In genomic region chr15:70152070-70152480, GRCh38 we compare ENCODE assay signal across 9 cellular contexts. TPM values are rescaled to one million over a fixed set of nuclear protein-coding genes. Genes with fewer than 3 reads are reported as not detected.
DNase-seq lines count a peak whose midpoint lies in the region; ATAC-seq and TF ChIP-seq lines count a peak whose summit lies in the region.
"Had no signal": no experiment of that assay in that cellular context is flagged by ENCODE, and none has a peak within 500 bp of the region (broad histone marks: within the 10 kb centered on the region; RNA-seq: fewer than 3 reads in every experiment).

No MANE protein-coding gene starts in this region.

- no peak overlapping the region for H3K27ac ChIP-seq in naive thymus-derived CD4-positive, alpha-beta T cell (ENCODE audit: low read depth, low read length)
- H3K27ac ChIP-seq in colonic mucosa: no peak overlapping the region

- peaks cover 0 to 27% (median 6%) of the 10 kb centered on the region in 5 donors for H3K27me3 Mint-ChIP-seq in naive thymus-derived CD4-positive, alpha-beta T cell
- no peaks in the 10 kb centered on the region for H3K27me3 Mint-ChIP-seq in Caco-2 (ENCODE audit: insufficient read depth, unreplicated experiment)

- TF ChIP-seq CTCF in Caco-2 (IDR thresholded peaks at IDR 0.05; ENCODE audit: insufficient read depth in 1 of 2, low read depth in 1 of 2, low read length in 1 of 2, severe bottlenecking in 1 of 2, unreplicated experiment in 1 of 2) (no peak), colonic mucosa (IDR thresholded peaks at IDR 0.05) (no peak)

- no peaks in the 10 kb centered on the region for H3K36me3 ChIP-seq in naive thymus-derived CD4-positive, alpha-beta T cell (ENCODE audit: control insufficient read depth in 2 of 3, insufficient read depth in 3 of 3, low read length in 3 of 3)
- H3K36me3 ChIP-seq in Caco-2 (ENCODE audit: control insufficient read depth, insufficient read depth, low read length) (no peaks in the 10 kb centered on the region), colonic mucosa (no peaks in the 10 kb centered on the region)

- CTCF ChIA-PET in naive thymus-derived CD4-positive, alpha-beta T cell (lab: Charles Lee): no interaction called here
- CTCF ChIA-PET in Caco-2 (lab: Charles Lee): interaction anchor here (0.7 kb wide), 2 partner anchors 12 to 295 kb away, joined by 3 to 7 read pairs; no protein-coding TSS in a partner anchor

- peak overlapping the region in 1 of 9 donors; percentile 46 for H3K27ac Mint-ChIP-seq in naive thymus-derived CD4-positive, alpha-beta T cell
- no peak overlapping the region for H3K27ac Mint-ChIP-seq in Caco-2 (ENCODE audit: unreplicated experiment)

- DNase-seq in G401 (ENCODE audit: low spot score) (peak; percentile 66), NCI-H1092 treated with DMSO at 0.1 percent for 48 hours (lab: John Stamatoyannopoulos, UW) (peak; percentile 78), amniotic epithelial cell (ENCODE audit: low read depth) (peak; percentile 66), Caco-2 (no peak), mesenteric fat pad (ENCODE audit: low spot score) (no peak), colonic mucosa (no peak)
- no peak for DNase-seq in naive thymus-derived CD4-positive, alpha-beta T cell

- H3K9me3 Mint-ChIP-seq in naive thymus-derived CD4-positive, alpha-beta T cell: no peaks in the 10 kb centered on the region
- no peaks in the 10 kb centered on the region for H3K9me3 Mint-ChIP-seq in Caco-2 (ENCODE audit: unreplicated experiment)

- H3K9me3 ChIP-seq in naive thymus-derived CD4-positive, alpha-beta T cell (ENCODE audit: control insufficient read depth in 2 of 3, low read length in 3 of 3): no peaks in the 10 kb centered on the region
- no peaks in the 10 kb centered on the region for H3K9me3 ChIP-seq in Caco-2
- H3K9me3 ChIP-seq in colonic mucosa: no peaks in the 10 kb centered on the region

- H3K36me3 Mint-ChIP-seq in naive thymus-derived CD4-positive, alpha-beta T cell: no peaks in the 10 kb centered on the region
- no peaks in the 10 kb centered on the region for H3K36me3 Mint-ChIP-seq in Caco-2 (ENCODE audit: insufficient read depth, unreplicated experiment)

- no peaks in the 10 kb centered on the region for H3K27me3 ChIP-seq in naive thymus-derived CD4-positive, alpha-beta T cell (ENCODE audit: control insufficient read depth in 2 of 2, insufficient read depth in 2 of 2, low read length in 2 of 2)
- H3K27me3 ChIP-seq in Caco-2 (replicated peaks; ENCODE audit: control insufficient read depth, insufficient read depth, low read length) (no peaks in the 10 kb centered on the region), colonic mucosa (no peaks in the 10 kb centered on the region)

- intact Hi-C loops in naive thymus-derived CD4-positive, alpha-beta T cell (cut with micrococcal nuclease): loop anchor here in 1 of 2 donors (5.0 kb wide), 1 partner anchor 560 kb away; no protein-coding TSS in a partner anchor
- intact Hi-C loops in Caco-2 (cut with micrococcal nuclease; ENCODE audit: unreplicated experiment): no loop called here
- intact Hi-C loops in colonic mucosa (cut with DNase I): no loop called here

- no peak overlapping the region for H3K4me3 ChIP-seq in naive thymus-derived CD4-positive, alpha-beta T cell (ENCODE audit: low read length)
- H3K4me3 ChIP-seq in Caco-2 (ENCODE audit: low read depth, low read length) (no peak overlapping the region), colonic mucosa (no peak overlapping the region)
- H3K4me3 ChIP-seq: lung had no signal

- peak; percentile 63 for ATAC-seq in naive thymus-derived CD4-positive, alpha-beta T cell
- ATAC-seq in GM18858 (IDR thresholded peaks at IDR 0.05; ENCODE audit: unreplicated experiment): no peak

- no peak overlapping the region for H3K4me3 Mint-ChIP-seq in naive thymus-derived CD4-positive, alpha-beta T cell
- no peak overlapping the region for H3K4me3 Mint-ChIP-seq in Caco-2 (ENCODE audit: unreplicated experiment)

- H3K4me1 Mint-ChIP-seq in naive thymus-derived CD4-positive, alpha-beta T cell: peaks cover 0 to 3% (median 0%) of the 10 kb centered on the region in 7 donors
- peaks cover 31% of the 10 kb centered on the region for H3K4me1 Mint-ChIP-seq in Caco-2 (ENCODE audit: low read depth, unreplicated experiment)

- BruUV-seq in Caco-2 (replicated peaks; lab: Mats Ljungman, UMichigan): no TSS peak

- in situ Hi-C loops in G401 (cut with HindIII; ENCODE audit: low sequenced_read_pairs): no loop called here

- H3K9ac ChIP-seq in colonic mucosa (ENCODE audit: low read depth in 2 of 2, low read length in 2 of 2): no peak overlapping the region

- H3K4me1 ChIP-seq in naive thymus-derived CD4-positive, alpha-beta T cell (ENCODE audit: control insufficient read depth in 2 of 2, insufficient read depth in 2 of 2, low read length in 2 of 2): no peaks in the 10 kb centered on the region
- H3K4me1 ChIP-seq in Caco-2: peaks cover 19% of the 10 kb centered on the region
- no peaks in the 10 kb centered on the region for H3K4me1 ChIP-seq in colonic mucosa

- POLR2A ChIA-PET in naive thymus-derived CD4-positive, alpha-beta T cell (lab: Charles Lee): interaction anchor here (1.1 kb wide), 1 partner anchor 54 kb away, joined by 3 read pairs; the partner anchor contains the start of gene TLE3
- POLR2A ChIA-PET in Caco-2 (lab: Charles Lee): no interaction called here

RNA-seq across cellular contexts. Expression of gene TLE3, which starts 54.4 kb away (rescaled TPM):
- 34.6 and 36.0 TPM in 2 replicates for total RNA-seq in G401 (2014; rRNA removed; shearing (Covaris generic))
- total RNA-seq in naive thymus-derived CD4-positive, alpha-beta T cell: 100 to 1,000 TPM in 4 of 5 experiments, 10 to 100 TPM in 1; 84.5 to 183 (median 120) TPM
- polyA plus RNA-seq in naive thymus-derived CD4-positive, alpha-beta T cell: 10 to 100 TPM; 15.2 to 41.4 TPM
- total RNA-seq in Caco-2 (2022): 96.0 and 105 TPM in 2 replicates
- total RNA-seq in mesenteric fat pad: 52.5 TPM
- total RNA-seq in colonic mucosa: 10 to 100 TPM; 65.4 to 85.1 TPM

Comparison
In these comparisons a context has a peak if more than half of its experiments do, and no peak if none do; other contexts are left out.
1. DNase-seq: peak in G401 (single experiment), NCI-H1092 treated with DMSO at 0.1 percent for 48 hours (single experiment) and amniotic epithelial cell (single experiment); none in naive thymus-derived CD4-positive, alpha-beta T cell (0 of 9), Caco-2 (0 of 2), mesenteric fat pad (single experiment) and colonic mucosa (single experiment).